8 cellular contexts compared by ENCODE assay signal in genomic region chr5:135466178-135467050, GRCh38. TPM values are rescaled to one million over a fixed set of nuclear protein-coding genes. Genes with fewer than 3 reads are reported as not detected.
DNase-seq lines count a peak whose midpoint lies in the region; ATAC-seq and TF ChIP-seq lines count a peak whose summit lies in the region.

No MANE protein-coding gene starts in this region.

- no peak overlapping the region for H4K8ac ChIP-seq in IMR-90 (ENCODE audit: low read depth in 2 of 2, low read length in 2 of 2)

- H3K23ac ChIP-seq in IMR-90 (ENCODE audit: low read depth, low read length), result no peak overlapping the region

- 19% methylated on average over 39 of the region's 43 CpGs; no CpG with 5 or more reads in 1 of the 2 experiments for WGBS in IMR-90 (ENCODE audit: extremely low coverage in 2 of 2, insufficient read length in 1 of 2), 2 experiments

- peak; percentile 97 for TF ChIP-seq RAD21 in IMR-90 (IDR thresholded peaks at IDR 0.05; ENCODE audit: low read length)

- H3K79me1 ChIP-seq in IMR-90 (ENCODE audit: low read depth in 1 of 2, low read length in 2 of 2), result no peaks in the 10 kb centered on the region

- TF ChIP-seq POLR2A in IMR-90 (IDR thresholded peaks at IDR 0.05; ENCODE audit: low read depth, low read length), result peak; percentile 53; the same call in 1 of the 2 replicates

- TF ChIP-seq CTCF in IMR-90 (conservative IDR thresholded peaks at IDR 0.05; ENCODE audit: low read depth, low read length) (peak; percentile 96), foreskin fibroblast (IDR thresholded peaks at IDR 0.05; ENCODE audit: low read depth, low read length) (peak; percentile 89)

- H4K20me1 ChIP-seq in IMR-90 (ENCODE audit: insufficient read depth, low read length), result no peaks in the 10 kb centered on the region

- H2BK20ac ChIP-seq in IMR-90 (ENCODE audit: low read depth, low read length), result no peak overlapping the region

- peak; percentile 80 for DNase-seq in Ammon's horn (ENCODE audit: low spot score)
- peak; percentile 56 for DNase-seq in IMR-90
- peak; percentile 72 for DNase-seq in RPMI8226
- DNase-seq in activated T-helper 9 cell treated with anti-CD3 and anti-CD28 coated beads, Interleukin-2, amount 50 U/mL, for 16 hours (ENCODE audit: low read depth), result peak; percentile 29
- peak; percentile 54 to 87 for DNase-seq in foreskin fibroblast
- peak; percentile 57 for DNase-seq in occipital lobe (lab: John Stamatoyannopoulos, UW)
- peak; percentile 83 for DNase-seq in superior temporal gyrus (ENCODE audit: extremely low spot score)

- POLR2A ChIA-PET in IMR-90 (lab: Charles Lee; ENCODE audit: unreplicated experiment), result no interaction called here

- no peak overlapping the region for H4K91ac ChIP-seq in IMR-90 (ENCODE audit: insufficient read depth, low read depth, low read length)

- peak overlapping the region; percentile 92 for H2AFZ ChIP-seq in IMR-90 (replicated peaks; ENCODE audit: low read length, poor library complexity)

- no peak overlapping the region for H4K5ac ChIP-seq in IMR-90 (ENCODE audit: low read depth, low read length)

- H3K18ac ChIP-seq in IMR-90 (ENCODE audit: low read depth, low read length), result no peak overlapping the region

- intact Hi-C loops in IMR-90 (cut with micrococcal nuclease), result loop anchor here (1.0 kb wide), 2 partner anchors 86 to 364 kb away; no protein-coding TSS in a partner anchor

- H3K27ac ChIP-seq in IMR-90 (ENCODE audit: insufficient read depth, low read length), result no peak overlapping the region

- no peak overlapping the region for H3K9ac ChIP-seq in IMR-90 (ENCODE audit: low read depth, low read length)

- BruUV-seq in IMR-90 (replicated peaks; lab: Mats Ljungman, UMichigan), result no TSS peak

- in situ Hi-C loops in IMR-90 (cut with MboI; ENCODE audit: low sequenced_read_pairs), result loop anchor here (5.0 to 10.0 kb wide), 2 partner anchors 86 to 368 kb away; partner anchors contain the start of gene SLC25A48

- H2BK120ac ChIP-seq in IMR-90 (ENCODE audit: low read depth, low read length), result no peak overlapping the region

- H3K4me3 ChIP-seq in IMR-90 (ENCODE audit: insufficient read depth, low read depth, low read length), result 0 out of 2 replicates have a peak overlapping the region, but pooled peaks have one; percentile 10
- peak overlapping the region in 1 of 2 donors; percentile 28 for H3K4me3 ChIP-seq in foreskin fibroblast (ENCODE audit: low read depth in 1 of 2, low read length in 2 of 2)

- H3K9me1 ChIP-seq in IMR-90 (ENCODE audit: insufficient read depth, low read length), result no peaks in the 10 kb centered on the region

- no peak overlapping the region for H2BK15ac ChIP-seq in IMR-90 (ENCODE audit: low read depth, low read length)

- dilution Hi-C loops in IMR-90 (cut with HindIII; ENCODE audit: low sequenced_read_pairs, unreplicated experiment), result loop anchor here (25.0 kb wide), 1 partner anchor 96 kb away; no protein-coding TSS in a partner anchor

- no peak overlapping the region for H3K4ac ChIP-seq in IMR-90 (ENCODE audit: low read depth, low read length)

- peak overlapping the region; percentile 77 for H3K4me2 ChIP-seq in IMR-90 (ENCODE audit: low read depth, low read length)

- H3K27me3 ChIP-seq in IMR-90 (ENCODE audit: control insufficient read depth, insufficient read depth, low read length), result peaks cover 72% of the 10 kb centered on the region

- no peak overlapping the region for H3K56ac ChIP-seq in IMR-90 (ENCODE audit: extremely low read depth, insufficient read depth, low read length)

- no peaks in the 10 kb centered on the region for H3K36me3 ChIP-seq in IMR-90 (ENCODE audit: control insufficient read depth, insufficient read depth, low read length)

- CTCF ChIA-PET in IMR-90 (lab: Yijun Ruan, JAX), result interaction anchor here (0.6 to 4.9 kb wide), 22 partner anchors 8 to 364 kb away, joined by 3 to 108 read pairs (median 4); no protein-coding TSS in a partner anchor

- H2AK9ac ChIP-seq in IMR-90 (replicated peaks; ENCODE audit: low read depth, low read length, poor library complexity), result peak overlapping the region; percentile 21

- H3K4me1 ChIP-seq in IMR-90 (ENCODE audit: control insufficient read depth, insufficient read depth, low read length), result no peaks in the 10 kb centered on the region

- ATAC-seq in GM19328 (IDR thresholded peaks at IDR 0.05; ENCODE audit: unreplicated experiment), result peak; percentile 54
- peak; percentile 99 for ATAC-seq in IMR-90 (ENCODE audit: low read depth)

- no peak overlapping the region for H2AK5ac ChIP-seq in IMR-90 (ENCODE audit: low read depth, low read length)

- H2BK5ac ChIP-seq in IMR-90 (ENCODE audit: low read depth, low read length, poor library complexity, severe bottlenecking), result no peak overlapping the region

- H3K9me3 ChIP-seq in IMR-90 (ENCODE audit: control insufficient read depth, insufficient read depth, low read length), result no peaks in the 10 kb centered on the region

- H3K14ac ChIP-seq in IMR-90 (replicated peaks; ENCODE audit: low read depth, low read length), result no peak overlapping the region; the same call in 1 of the 2 replicates

TF ChIP-seq in IMR-90, 13 proteins besides CTCF, POLR2A, EP300 and RAD21:
- TF ChIP-seq MAZ (IDR thresholded peaks at IDR 0.05; ENCODE audit: borderline replicate concordance, low read depth, low read length) (0 out of 2 replicates have a peak, but pooled peaks have one; percentile 27), ELK1 (IDR thresholded peaks at IDR 0.05; ENCODE audit: borderline replicate concordance, low read depth, low read length) (no peak), CHD1 (IDR thresholded peaks at IDR 0.05; ENCODE audit: low read depth, low read length) (no peak), USF2 (IDR thresholded peaks at IDR 0.05; ENCODE audit: low read depth, low read length) (no peak), RFX5 (IDR thresholded peaks at IDR 0.05; ENCODE audit: low read depth, low read length) (no peak), RCOR1 (IDR thresholded peaks at IDR 0.05; ENCODE audit: insufficient replicate concordance, low read length) (no peak), FOS (IDR thresholded peaks at IDR 0.05; ENCODE audit: low read depth, low read length) (no peak), BHLHE40 (IDR thresholded peaks at IDR 0.05; ENCODE audit: low read depth, low read length) (no peak), CEBPB (IDR thresholded peaks at IDR 0.05; ENCODE audit: low read depth, low read length) (no peak), MXI1 (IDR thresholded peaks at IDR 0.05; ENCODE audit: borderline replicate concordance, low read depth, low read length) (no peak), MAFK (IDR thresholded peaks at IDR 0.05; ENCODE audit: low read depth, low read length) (no peak), SMC3 (IDR thresholded peaks at IDR 0.05; ENCODE audit: low read depth, low read length) (peak; percentile 94), NFE2L2 (IDR thresholded peaks at IDR 0.05; ENCODE audit: low read depth, low read length) (no peak)
TF ChIP-seq in IMR-90: peak in this region for 2.

RNA-seq across cellular contexts. Expression of gene TIFAB, which starts 14.3 kb away (rescaled TPM):
- total RNA-seq in IMR-90 (2012; rRNA removed) (not detected in 2 replicates), occipital lobe (not detected)
- not detected in 2 replicates for polyA plus RNA-seq in IMR-90 (2012; rRNA removed)
- polyA plus RNA-seq in IMR-90 (2012; cell fraction: cytosol; rRNA removed), result not detected in 2 replicates
- not detected in 2 replicates for polyA plus RNA-seq in IMR-90 (2012; cell fraction: nucleus; rRNA removed; ENCODE audit: low replicate concordance)

RNA-seq across cellular contexts. Expression of gene DCANP1, which starts 19.3 kb away (rescaled TPM):
- total RNA-seq in IMR-90 (2012; rRNA removed) (not detected in 2 replicates), occipital lobe (not detected)
- polyA plus RNA-seq in IMR-90 (2012; rRNA removed), result not detected in 2 replicates
- not detected in 2 replicates for polyA plus RNA-seq in IMR-90 (2012; cell fraction: cytosol; rRNA removed)
- not detected in 2 replicates for polyA plus RNA-seq in IMR-90 (2012; cell fraction: nucleus; rRNA removed; ENCODE audit: low replicate concordance)

Comparison
In these comparisons a context has a peak if more than half of its experiments do, and no peak if none do; other contexts are left out.
1. DNase-seq: peak in every context shown above with its lines; median percentile 83 in superior temporal gyrus; 80 in Ammon's horn; 72 in RPMI8226; 70 in foreskin fibroblast; 57 in occipital lobe; 56 in IMR-90; 29 in activated T-helper 9 cell treated with anti-CD3 and anti-CD28 coated beads, Interleukin-2, amount 50 U/mL, for 16 hours.